6 cellular contexts compared by ENCODE assay signal in the genomic region with DNA sequence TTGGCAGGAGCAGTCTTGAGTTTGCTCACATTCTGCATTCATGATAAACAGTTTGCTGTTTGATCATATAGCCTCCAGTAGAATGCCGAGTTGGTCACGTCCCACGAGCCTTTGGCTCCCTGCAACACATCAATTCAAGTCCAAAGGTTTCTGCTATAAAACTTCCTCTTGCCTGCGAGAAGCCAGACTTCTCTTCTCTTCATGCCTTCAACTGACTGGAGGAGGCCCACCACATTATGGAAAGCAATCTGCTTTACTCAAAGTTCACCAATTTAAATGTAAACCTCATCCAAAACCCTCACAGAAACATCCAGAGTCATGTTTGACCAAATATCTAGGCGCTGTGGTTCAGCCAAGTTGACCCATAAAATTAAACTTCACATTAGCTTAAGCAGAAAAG. TPM values are rescaled to one million over a fixed set of nuclear protein-coding genes. Genes with fewer than 3 reads are reported as not detected.
"Had no signal": no experiment of that assay in that cellular context is flagged by ENCODE, and none has a peak within 500 bp of the region (broad histone marks: within the 10 kb centered on the region; RNA-seq: fewer than 3 reads in every experiment).

No MANE protein-coding gene starts in this region.

- ATAC-seq: GM23338 had no signal

- DNase-seq: H9, HCEC 1CT, HFFc6, IMR-90, KBM-7 had no signal

- H3K27ac Mint-ChIP-seq: GM23338, H9, HFFc6 had no signal

- H3K4me2 ChIP-seq: GM23338 had no signal

- H2AFZ ChIP-seq: GM23338 had no signal

- H3K4me3 ChIP-seq: GM23338 had no signal

- H3K9me3 Mint-ChIP-seq: HFFc6 had no signal

- H3K4me3 Mint-ChIP-seq: GM23338, H9, HFFc6 had no signal

RNA-seq across cellular contexts. Expression of a gene that starts 40.8 kb away (rescaled TPM):
- total RNA-seq: HFFc6, IMR-90 had no signal
- polyA plus RNA-seq: IMR-90 had no signal
